In genomic region chr15:57356636-57357035, GRCh38 we compare ENCODE assay signal across 13 cellular contexts. TPM values are rescaled to one million over a fixed set of nuclear protein-coding genes. Genes with fewer than 3 reads are reported as not detected.
DNase-seq lines count a peak whose midpoint lies in the region; ATAC-seq and TF ChIP-seq lines count a peak whose summit lies in the region.
"Had no signal": no experiment of that assay in that cellular context is flagged by ENCODE, and none has a peak within 500 bp of the region (broad histone marks: within the 10 kb centered on the region; RNA-seq: fewer than 3 reads in every experiment).

No MANE protein-coding gene starts in this region.

- intact Hi-C loops in heart left ventricle (cut with DNase I), result no loop called here

- DNase-seq in cardiac muscle cell (ENCODE audit: low read depth in 1 of 2, low spot score in 1 of 2) (peak; percentile 50 to 62), heart left ventricle (no peak), WTC11 (ENCODE audit: low spot score) (no peak), islet precursor cell (peak; percentile 86), DMS79 treated with DMSO at 0.1 percent for 48 hours (lab: John Stamatoyannopoulos, UW) (no peak), COLO829 (ENCODE audit: low spot score) (no peak)
- DNase-seq: NCI-H1105; NCI-H526; stimulated activated CD4-positive, alpha-beta T cell treated with anti-CD3 and anti-CD28 coated beads, Interleukin-4, amount 100 ng/mL, for 4 hours had no signal

- peaks cover 52% of the 10 kb centered on the region for H3K4me1 Mint-ChIP-seq in WTC11

- no peak for TF ChIP-seq CTCF in cardiac muscle cell (IDR thresholded peaks at IDR 0.05; ENCODE audit: low read depth, low read length)
- no peak for TF ChIP-seq CTCF in heart left ventricle (IDR thresholded peaks at IDR 0.05)
- no peak for TF ChIP-seq CTCF in WTC11 (IDR thresholded peaks at IDR 0.05)

- H3K27me3 ChIP-seq in cardiac muscle cell, result no peaks in the 10 kb centered on the region
- H3K27me3 ChIP-seq in heart left ventricle, result no peaks in the 10 kb centered on the region

- no peak overlapping the region for H3K4me3 Mint-ChIP-seq in WTC11

- no peaks in the 10 kb centered on the region for H3K9me3 Mint-ChIP-seq in WTC11

- ATAC-seq in heart left ventricle (no peak), WTC11 (peak; percentile 92), HG03196 (IDR thresholded peaks at IDR 0.05; ENCODE audit: unreplicated experiment) (no peak), HG02852 (IDR thresholded peaks at IDR 0.05; ENCODE audit: unreplicated experiment) (no peak)

- CTCF ChIA-PET in WTC11 (lab: Charles Lee), result interaction anchor here (1.1 to 4.2 kb wide), 8 partner anchors 8 to 197 kb away, joined by 3 to 26 read pairs (median 6); no protein-coding TSS in a partner anchor

- H3K27me3 Mint-ChIP-seq in WTC11 (ENCODE audit: low read depth), result peaks cover 5% of the 10 kb centered on the region

- no peak for TF ChIP-seq POLR2A in heart left ventricle (IDR thresholded peaks at IDR 0.05)

- 55 to 71% (median 66%) methylated on average over 4 of the region's 4 CpGs for WGBS in heart left ventricle, 4 donors

- no peaks in the 10 kb centered on the region for H3K9me3 ChIP-seq in cardiac muscle cell (ENCODE audit: low read depth)
- no peaks in the 10 kb centered on the region for H3K9me3 ChIP-seq in heart left ventricle

- no peaks in the 10 kb centered on the region for H3K36me3 ChIP-seq in cardiac muscle cell
- H3K36me3 ChIP-seq in heart left ventricle, result no peaks in the 10 kb centered on the region

- POLR2A ChIA-PET in WTC11 (lab: Charles Lee), result interaction anchor here (0.6 to 1.1 kb wide), 3 partner anchors 9 to 26 kb away, joined by 3 to 4 read pairs (median 3); no protein-coding TSS in a partner anchor

- H3K4me3 ChIP-seq in cardiac muscle cell, result no peak overlapping the region
- H3K4me3 ChIP-seq in heart left ventricle, result no peak overlapping the region
- H3K4me3 ChIP-seq: lung had no signal

- H3K4me1 ChIP-seq in cardiac muscle cell (ENCODE audit: low read depth) (peaks cover 19% of the 10 kb centered on the region), heart left ventricle (no peaks in the 10 kb centered on the region)

- no peaks in the 10 kb centered on the region for H3K36me3 Mint-ChIP-seq in WTC11

- peak overlapping the region; percentile 89 for H3K27ac ChIP-seq in cardiac muscle cell
- no peak overlapping the region for H3K27ac ChIP-seq in heart left ventricle
- H3K27ac ChIP-seq: HL-60 had no signal

- H3K27ac Mint-ChIP-seq in WTC11, result peak overlapping the region; percentile 6; the same call in 1 of the 2 replicates

TF ChIP-seq in WTC11, 78 proteins besides CTCF, POLR2A, EP300 and RAD21:
- TF ChIP-seq TEAD4 (CRISPR knock-in tag; IDR thresholded peaks at IDR 0.05) (peak; percentile 83; the same call in 1 of the 2 replicates), ZBTB43 (CRISPR knock-in tag; IDR thresholded peaks at IDR 0.05) (no peak), TEAD1 (CRISPR knock-in tag; IDR thresholded peaks at IDR 0.05) (peak; percentile 96; the same call in 1 of the 2 replicates)

RNA-seq across cellular contexts. Expression of gene CGNL1, which starts 19.7 kb away (rescaled TPM):
- total RNA-seq in cardiac muscle cell (97.4 and 134 TPM in 2 replicates), heart left ventricle (10 to 100 TPM; 16.9 to 40.0 (median 23.7) TPM), WTC11 (2021) (57.3 to 69.5 TPM (median 67.1 TPM) in 3 replicates)
- polyA plus RNA-seq in cardiac muscle cell (62.9 and 75.4 TPM in 2 replicates), heart left ventricle (1 to 10 TPM; 3.8 to 4.9 TPM)

Comparison
In these comparisons a context has a peak if more than half of its experiments do, and no peak if none do; other contexts are left out.
1. DNase-seq: peak in cardiac muscle cell (2 of 2) and islet precursor cell (single experiment); none in heart left ventricle (0 of 5), WTC11 (single experiment), DMS79 treated with DMSO at 0.1 percent for 48 hours (single experiment) and COLO829 (single experiment).